In the genomic region with DNA sequence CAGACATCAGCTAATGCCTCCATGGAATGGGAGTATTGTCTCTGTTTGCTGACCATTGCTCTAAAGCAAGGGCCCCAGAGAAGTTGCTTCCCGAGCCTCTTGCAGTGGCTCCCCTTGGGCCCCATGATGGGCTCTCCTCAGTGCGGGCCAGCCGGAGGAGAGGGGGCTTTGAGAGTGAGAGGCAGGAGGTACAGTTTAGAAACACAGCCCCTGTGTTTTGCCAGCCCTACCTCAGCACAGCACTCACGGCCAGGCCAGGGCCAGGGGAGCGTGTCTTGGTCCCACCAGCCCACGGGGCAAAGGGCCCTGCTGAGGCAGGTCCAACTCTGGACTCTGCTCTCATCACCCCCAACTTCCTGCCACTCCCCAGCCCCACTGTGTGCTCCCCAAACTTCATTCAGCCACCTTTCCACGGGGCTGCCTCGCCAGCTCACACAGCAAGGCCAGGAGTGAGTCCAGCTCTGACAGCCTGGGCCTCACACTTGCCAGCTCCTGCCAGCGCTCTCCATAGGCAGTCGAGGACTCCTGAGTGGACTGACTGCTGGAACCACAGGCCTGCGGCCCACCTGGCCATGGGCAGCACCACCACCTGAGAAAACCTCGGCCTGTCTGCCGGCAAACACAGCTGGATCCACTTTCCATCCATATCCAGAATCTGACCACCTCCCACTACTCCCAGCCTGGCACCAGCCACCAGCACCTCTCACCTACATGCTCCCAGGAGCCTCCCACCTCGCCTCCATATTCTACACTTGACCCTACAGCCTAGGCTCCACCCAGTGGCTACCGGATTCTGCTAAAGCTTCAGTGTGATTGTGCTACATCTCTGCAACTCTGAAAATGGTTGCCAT, we compare ENCODE assay signal across 13 cellular contexts.
"Had no signal": no experiment of that assay in that cellular context is flagged by ENCODE, and none has a peak within 500 bp of the region (broad histone marks: within the 10 kb centered on the region; RNA-seq: fewer than 3 reads in every experiment).

No MANE protein-coding gene starts in this region.

- DNase-seq: effector CD4-positive, alpha-beta T cell; foreskin melanocyte; mesendoderm; naive B cell; stimulated activated CD4-positive, alpha-beta T cell treated with anti-CD3 and anti-CD28 coated beads, Interleukin-2, amount 100 ng/mL, for 48 hours had no signal

- H3K79me2 ChIP-seq: hepatocyte had no signal

- H3K9me3 ChIP-seq: neutrophil had no signal

- H3K4me2 ChIP-seq: hepatocyte had no signal

- H3K4me1 ChIP-seq: right atrium auricular region, tibial artery, upper lobe of right lung had no signal

- H3K27me3 ChIP-seq: hepatocyte, neutrophil, right atrium auricular region, tibial artery, upper lobe of right lung had no signal

- H2AFZ ChIP-seq: hepatocyte had no signal

- H3K36me3 ChIP-seq: neutrophil, right atrium auricular region, tibial artery, upper lobe of right lung had no signal

- FAIRE-seq: small intestine had no signal

- H3K27ac ChIP-seq: coronary artery, hepatocyte, neutrophil, right atrium auricular region, tibial artery, upper lobe of right lung had no signal

- H3K4me3 ChIP-seq: coronary artery, hepatocyte, lung, right atrium auricular region, tibial artery, upper lobe of right lung had no signal
